Comparison of ENCODE assay signal across 18 cellular contexts in genomic region chr22:37063436-37064420, GRCh38. TPM values are rescaled to one million over a fixed set of nuclear protein-coding genes. Genes with fewer than 3 reads are reported as not detected.
DNase-seq lines count a peak whose midpoint lies in the region; ATAC-seq and TF ChIP-seq lines count a peak whose summit lies in the region.
"Had no signal": no experiment of that assay in that cellular context is flagged by ENCODE, and none has a peak within 500 bp of the region (broad histone marks: within the 10 kb centered on the region; RNA-seq: fewer than 3 reads in every experiment).

No MANE protein-coding gene starts in this region.

- peaks cover 9% of the 10 kb centered on the region for H3K27me3 Mint-ChIP-seq in activated CD4-positive, alpha-beta T cell treated with anti-CD3 and anti-CD28 coated beads for 36 hours
- no peaks in the 10 kb centered on the region for H3K27me3 Mint-ChIP-seq in activated CD4-positive, alpha-beta T cell treated with anti-CD3 and anti-CD28 coated beads, Interleukin-2, amount 10 ng/mL, durations not matched to agents 24 days and 14 days
- peaks cover 0 to 10% (median 8%) of the 10 kb centered on the region in 5 donors for H3K27me3 Mint-ChIP-seq in naive thymus-derived CD8-positive, alpha-beta T cell

- H2AFZ ChIP-seq in PC-9, result no peak overlapping the region

- TF ChIP-seq CTCF in PC-9 (conservative IDR thresholded peaks at IDR 0.05), result no peak

- H4K20me1 ChIP-seq in PC-9 (ENCODE audit: insufficient read depth), result no peaks in the 10 kb centered on the region

- intact Hi-C loops in activated CD4-positive, alpha-beta T cell treated with anti-CD3 and anti-CD28 coated beads for 36 hours (cut with DNase I, micrococcal nuclease), result no loop called here
- intact Hi-C loops in activated CD4-positive, alpha-beta T cell treated with anti-CD3 and anti-CD28 coated beads, Interleukin-2, amount 10 ng/mL, durations not matched to agents 24 days and 14 days (cut with micrococcal nuclease), result no loop called here
- intact Hi-C loops in PC-9 (cut with micrococcal nuclease; ENCODE audit: unreplicated experiment), result no loop called here

- H3F3A ChIP-seq in PC-9 (ENCODE audit: insufficient read depth, low read depth), result no peaks in the 10 kb centered on the region; the same call in 1 of the 2 replicates

- H3K4me3 ChIP-seq in PC-9, result no peak overlapping the region
- H3K4me3 ChIP-seq: GM12878, ovary, SK-N-MC, suprapubic skin had no signal

- DNase-seq in activated CD4-positive, alpha-beta T cell treated with anti-CD3 and anti-CD28 coated beads for 36 hours, result peak; percentile 44
- no peak for DNase-seq in activated CD4-positive, alpha-beta T cell treated with anti-CD3 and anti-CD28 coated beads, Interleukin-2, amount 10 ng/mL, durations not matched to agents 24 days and 14 days
- peak; percentile 87 for DNase-seq in NCI-H1105 treated with DMSO at 0.1 percent for 48 hours (lab: John Stamatoyannopoulos, UW)
- peak; percentile 55 to 66 for DNase-seq in PC-9
- peak in 7 of 10 donors; percentile 14 to 75 (median 44) for DNase-seq in naive thymus-derived CD8-positive, alpha-beta T cell
- DNase-seq in superior temporal gyrus (ENCODE audit: extremely low spot score), result no peak
- DNase-seq in epidermal melanocyte (ENCODE audit: insufficient read length, low spot score), result no peak
- DNase-seq: ACHN; activated naive CD8-positive, alpha-beta T cell treated with anti-CD3 and anti-CD28 coated beads, Interleukin-2, amount 50 U/mL, for 24 hours; activated T-cell treated with anti-CD3 and anti-CD28 coated beads for 4 hours; NK-92 treated with Interleukin-12 subunit alpha and Interleukin-12 subunit beta, amount 100 ng/mL, for 24 hours; ovary; WERI-Rb-1 had no signal

- peaks cover 34% of the 10 kb centered on the region for H3K4me1 Mint-ChIP-seq in activated CD4-positive, alpha-beta T cell treated with anti-CD3 and anti-CD28 coated beads for 36 hours
- peaks cover 21% of the 10 kb centered on the region for H3K4me1 Mint-ChIP-seq in activated CD4-positive, alpha-beta T cell treated with anti-CD3 and anti-CD28 coated beads, Interleukin-2, amount 10 ng/mL, durations not matched to agents 24 days and 14 days
- peaks cover 6 to 36% (median 19%) of the 10 kb centered on the region in 4 donors for H3K4me1 Mint-ChIP-seq in naive thymus-derived CD8-positive, alpha-beta T cell

- peak overlapping the region; percentile 38 for H3K4me2 ChIP-seq in PC-9

- no peak overlapping the region for H3K27ac ChIP-seq in PC-9
- H3K27ac ChIP-seq: epithelial cell of prostate, ovary, SK-N-MC, suprapubic skin, WERI-Rb-1 had no signal

- no peak overlapping the region for H3K4me3 Mint-ChIP-seq in activated CD4-positive, alpha-beta T cell treated with anti-CD3 and anti-CD28 coated beads for 36 hours
- no peak overlapping the region for H3K4me3 Mint-ChIP-seq in activated CD4-positive, alpha-beta T cell treated with anti-CD3 and anti-CD28 coated beads, Interleukin-2, amount 10 ng/mL, durations not matched to agents 24 days and 14 days
- peak overlapping the region in 1 of 10 donors; percentile 20 for H3K4me3 Mint-ChIP-seq in naive thymus-derived CD8-positive, alpha-beta T cell
- H3K4me3 Mint-ChIP-seq: activated naive CD8-positive, alpha-beta T cell treated with anti-CD3 and anti-CD28 coated beads, Interleukin-2, amount 50 U/mL, for 24 hours had no signal

- no peaks in the 10 kb centered on the region for H3K9me3 ChIP-seq in PC-9 (ENCODE audit: insufficient read depth, low read depth)
- H3K9me3 ChIP-seq: ovary, suprapubic skin had no signal

- no peaks in the 10 kb centered on the region for H3K36me3 ChIP-seq in PC-9 (ENCODE audit: low read depth)
- H3K36me3 ChIP-seq: ovary had no signal

- no peaks in the 10 kb centered on the region for H3K79me2 ChIP-seq in PC-9 (ENCODE audit: low read depth)

- peaks cover 31% of the 10 kb centered on the region for H3K4me1 ChIP-seq in PC-9 (replicated peaks; ENCODE audit: insufficient read depth)
- H3K4me1 ChIP-seq: suprapubic skin had no signal

- ATAC-seq in activated CD4-positive, alpha-beta T cell treated with anti-CD3 and anti-CD28 coated beads for 36 hours, result no peak
- peak; percentile 69 to 77 for ATAC-seq in naive thymus-derived CD8-positive, alpha-beta T cell
- no peak for ATAC-seq in GM18870 (IDR thresholded peaks at IDR 0.05; ENCODE audit: unreplicated experiment)
- ATAC-seq: activated naive CD8-positive, alpha-beta T cell treated with anti-CD3 and anti-CD28 coated beads, Interleukin-2, amount 50 U/mL, for 24 hours; GM12878 had no signal

- peaks cover 25% of the 10 kb centered on the region for H3K36me3 Mint-ChIP-seq in activated CD4-positive, alpha-beta T cell treated with anti-CD3 and anti-CD28 coated beads for 36 hours (ENCODE audit: low read depth)
- peaks cover 9% of the 10 kb centered on the region for H3K36me3 Mint-ChIP-seq in activated CD4-positive, alpha-beta T cell treated with anti-CD3 and anti-CD28 coated beads, Interleukin-2, amount 10 ng/mL, durations not matched to agents 24 days and 14 days (ENCODE audit: low read depth)
- peaks cover 0 to 6% (median 0%) of the 10 kb centered on the region in 3 donors for H3K36me3 Mint-ChIP-seq in naive thymus-derived CD8-positive, alpha-beta T cell

- POLR2A ChIA-PET in activated CD4-positive, alpha-beta T cell treated with anti-CD3 and anti-CD28 coated beads for 36 hours (lab: Charles Lee), result interaction anchor here (1.2 kb wide), 2 partner anchors 12 to 59 kb away, joined by 3 read pairs; partner anchors contain the start of gene KCTD17
- POLR2A ChIA-PET in PC-9 (lab: Charles Lee; ENCODE audit: unreplicated experiment), result no interaction called here
- POLR2A ChIA-PET in naive thymus-derived CD8-positive, alpha-beta T cell (lab: Charles Lee), result no interaction called here

- CTCF ChIA-PET in activated CD4-positive, alpha-beta T cell treated with anti-CD3 and anti-CD28 coated beads for 36 hours (lab: Charles Lee), result interaction anchor here (1.1 kb wide), 1 partner anchor 166 kb away, joined by 4 read pairs; no protein-coding TSS in a partner anchor
- CTCF ChIA-PET in PC-9 (lab: Charles Lee), result interaction anchor here (0.5 kb wide), 1 partner anchor 503 kb away, joined by 16 read pairs; no protein-coding TSS in a partner anchor

- BruUV-seq in PC-9 (replicated peaks; lab: Mats Ljungman, UMichigan), result no TSS peak

- H3K9me3 Mint-ChIP-seq in activated CD4-positive, alpha-beta T cell treated with anti-CD3 and anti-CD28 coated beads for 36 hours (ENCODE audit: low read depth), result no peaks in the 10 kb centered on the region
- no peaks in the 10 kb centered on the region for H3K9me3 Mint-ChIP-seq in activated CD4-positive, alpha-beta T cell treated with anti-CD3 and anti-CD28 coated beads, Interleukin-2, amount 10 ng/mL, durations not matched to agents 24 days and 14 days
- H3K9me3 Mint-ChIP-seq in naive thymus-derived CD8-positive, alpha-beta T cell, result no peaks in the 10 kb centered on the region
- H3K9me3 Mint-ChIP-seq: activated naive CD8-positive, alpha-beta T cell treated with anti-CD3 and anti-CD28 coated beads, Interleukin-2, amount 50 U/mL, for 24 hours had no signal

- H3K9me2 ChIP-seq in PC-9 (ENCODE audit: insufficient read depth), result no peaks in the 10 kb centered on the region

- H3K27me3 ChIP-seq in PC-9 (ENCODE audit: insufficient read depth, low read depth), result no peaks in the 10 kb centered on the region
- H3K27me3 ChIP-seq: ovary had no signal

- no peak overlapping the region for H3K27ac Mint-ChIP-seq in activated CD4-positive, alpha-beta T cell treated with anti-CD3 and anti-CD28 coated beads for 36 hours
- no peak overlapping the region for H3K27ac Mint-ChIP-seq in activated CD4-positive, alpha-beta T cell treated with anti-CD3 and anti-CD28 coated beads, Interleukin-2, amount 10 ng/mL, durations not matched to agents 24 days and 14 days
- H3K27ac Mint-ChIP-seq in naive thymus-derived CD8-positive, alpha-beta T cell, result peak overlapping the region in 6 of 10 donors; percentile 41 to 87 (median 61)
- H3K27ac Mint-ChIP-seq: activated naive CD8-positive, alpha-beta T cell treated with anti-CD3 and anti-CD28 coated beads, Interleukin-2, amount 50 U/mL, for 24 hours had no signal

RNA-seq across cellular contexts. Expression of gene KCTD17, which starts 12.2 kb away (rescaled TPM):
- total RNA-seq in activated CD4-positive, alpha-beta T cell treated with anti-CD3 and anti-CD28 coated beads for 36 hours, result 10 to 100 TPM; 32.5 to 36.8 TPM
- 63.2 and 66.5 TPM in 2 replicates for total RNA-seq in activated CD4-positive, alpha-beta T cell treated with anti-CD3 and anti-CD28 coated beads, Interleukin-2, amount 10 ng/mL, durations not matched to agents 24 days and 14 days
- 29.5 and 32.6 TPM in 2 replicates for total RNA-seq in PC-9 (2021)
- 10 to 100 TPM; 26.1 to 26.6 TPM for total RNA-seq in naive thymus-derived CD8-positive, alpha-beta T cell
- 10 to 100 TPM in 2 of 3 donors, 1 to 10 TPM in 1; 9.1 to 12.1 (median 10.3) TPM for polyA plus RNA-seq in naive thymus-derived CD8-positive, alpha-beta T cell

RNA-seq across cellular contexts. Expression of gene MPST, which starts 44.2 kb away (rescaled TPM):
- total RNA-seq in activated CD4-positive, alpha-beta T cell treated with anti-CD3 and anti-CD28 coated beads for 36 hours, result 10 to 100 TPM; 10.6 to 11.0 TPM
- 21.0 and 21.1 TPM in 2 replicates for total RNA-seq in activated CD4-positive, alpha-beta T cell treated with anti-CD3 and anti-CD28 coated beads, Interleukin-2, amount 10 ng/mL, durations not matched to agents 24 days and 14 days
- 75.9 and 109 TPM in 2 replicates for total RNA-seq in PC-9 (2021)
- total RNA-seq in naive thymus-derived CD8-positive, alpha-beta T cell, result 1 to 10 TPM; 1.1 to 1.5 TPM
- polyA plus RNA-seq in naive thymus-derived CD8-positive, alpha-beta T cell, result 1 to 10 TPM in 2 of 3 donors, under 1 TPM in 1; 0.34 to 9.7 (median 1.8) TPM

RNA-seq across cellular contexts. Expression of gene TST, which starts 44.5 kb away (rescaled TPM):
- 1 to 10 TPM; 1.8 to 2.1 TPM for total RNA-seq in activated CD4-positive, alpha-beta T cell treated with anti-CD3 and anti-CD28 coated beads for 36 hours
- 5.2 and 5.8 TPM in 2 replicates for total RNA-seq in activated CD4-positive, alpha-beta T cell treated with anti-CD3 and anti-CD28 coated beads, Interleukin-2, amount 10 ng/mL, durations not matched to agents 24 days and 14 days
- 99.4 and 123 TPM in 2 replicates for total RNA-seq in PC-9 (2021)
- not detected for total RNA-seq in naive thymus-derived CD8-positive, alpha-beta T cell
- polyA plus RNA-seq in naive thymus-derived CD8-positive, alpha-beta T cell, result 1 to 10 TPM in 1 of 3 donors, not detected in 2; 1.5 TPM

RNA-seq across cellular contexts. Expression of gene TMPRSS6, which starts 45.8 kb away (rescaled TPM):
- 10 to 100 TPM; 17.6 to 20.2 TPM for total RNA-seq in activated CD4-positive, alpha-beta T cell treated with anti-CD3 and anti-CD28 coated beads for 36 hours
- 6.8 and 7.1 TPM in 2 replicates for total RNA-seq in activated CD4-positive, alpha-beta T cell treated with anti-CD3 and anti-CD28 coated beads, Interleukin-2, amount 10 ng/mL, durations not matched to agents 24 days and 14 days
- total RNA-seq in PC-9 (2021), result 0.79 and 0.88 TPM in 2 replicates
- total RNA-seq in naive thymus-derived CD8-positive, alpha-beta T cell, result under 1 TPM; 0.27 to 0.36 TPM
- polyA plus RNA-seq in naive thymus-derived CD8-positive, alpha-beta T cell, result under 1 TPM; 0.05 to 0.09 (median 0.06) TPM

Comparison
In these comparisons a context has a peak if more than half of its experiments do, and no peak if none do; other contexts are left out.
1. DNase-seq: peak in activated CD4-positive, alpha-beta T cell treated with anti-CD3 and anti-CD28 coated beads for 36 hours (single experiment), NCI-H1105 treated with DMSO at 0.1 percent for 48 hours (single experiment), PC-9 (2 of 2) and naive thymus-derived CD8-positive, alpha-beta T cell (7 of 10); none in activated CD4-positive, alpha-beta T cell treated with anti-CD3 and anti-CD28 coated beads, Interleukin-2, amount 10 ng/mL, durations not matched to agents 24 days and 14 days (single experiment), superior temporal gyrus (single experiment) and epidermal melanocyte (single experiment).
2. ATAC-seq: peak in naive thymus-derived CD8-positive, alpha-beta T cell (2 of 2); none in activated CD4-positive, alpha-beta T cell treated with anti-CD3 and anti-CD28 coated beads for 36 hours (single experiment) and GM18870 (single experiment).
3. H3K27ac Mint-ChIP-seq: peak in naive thymus-derived CD8-positive, alpha-beta T cell (6 of 10); none in activated CD4-positive, alpha-beta T cell treated with anti-CD3 and anti-CD28 coated beads for 36 hours (single experiment) and activated CD4-positive, alpha-beta T cell treated with anti-CD3 and anti-CD28 coated beads, Interleukin-2, amount 10 ng/mL, durations not matched to agents 24 days and 14 days (single experiment).
4. RNA of gene TST, which starts 44.5 kb away (total RNA-seq): 99.4 to 123 TPM in PC-9; 5.2 to 5.8 TPM in activated CD4-positive, alpha-beta T cell treated with anti-CD3 and anti-CD28 coated beads, Interleukin-2, amount 10 ng/mL, durations not matched to agents 24 days and 14 days, 1.8 to 2.1 TPM in activated CD4-positive, alpha-beta T cell treated with anti-CD3 and anti-CD28 coated beads for 36 hours and not detected in naive thymus-derived CD8-positive, alpha-beta T cell; every median in the first group is over 10 times any median in the second.